12 cellular contexts compared by ENCODE assay signal in the genomic region with DNA sequence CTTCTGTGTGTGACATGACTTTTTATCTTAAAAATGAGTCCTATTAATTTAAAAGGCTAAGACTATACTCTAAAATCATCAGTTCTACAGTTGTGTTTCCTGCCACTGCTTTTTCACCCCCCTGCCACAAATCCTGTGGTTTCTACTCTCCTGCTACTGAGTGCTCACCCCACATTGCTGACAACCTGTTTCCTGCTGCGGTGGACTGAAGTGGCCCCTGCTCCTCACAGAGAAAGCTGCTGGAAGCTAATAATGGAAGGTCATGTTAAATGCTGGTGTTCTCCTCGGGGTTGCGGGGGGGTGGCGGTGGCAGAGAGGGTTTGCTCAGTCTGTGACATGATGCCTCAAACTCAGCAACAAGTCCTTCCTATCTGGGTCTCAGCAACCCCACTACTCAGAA.
A peak's percentile ranks its signal among the peaks of the same experiment; 100 is the strongest.
DNase-seq lines count a peak whose midpoint lies in the region; ATAC-seq and TF ChIP-seq lines count a peak whose summit lies in the region.
"Had no signal": no experiment of that assay in that cellular context is flagged by ENCODE, and none has a peak within 500 bp of the region (broad histone marks: within the 10 kb centered on the region; RNA-seq: fewer than 3 reads in every experiment).

No MANE protein-coding gene starts in this region.

- ATAC-seq in GM21367 (IDR thresholded peaks at IDR 0.05; ENCODE audit: unreplicated experiment): peak; percentile 48
- ATAC-seq: HCT116 had no signal

- peak; percentile 81 for DNase-seq in Daoy (ENCODE audit: low read depth)
- DNase-seq in KBM-7: peak; percentile 96
- peak; percentile 20 for DNase-seq in astrocyte of the spinal cord (ENCODE audit: low read depth, low spot score)
- DNase-seq in HPDE6-E6E7 (ENCODE audit: extremely low spot score): no peak
- DNase-seq in HEK293T (ENCODE audit: extremely low spot score): no peak
- no peak for DNase-seq in cerebellar cortex (ENCODE audit: low spot score)
- DNase-seq in tibial nerve (ENCODE audit: low spot score in 2 of 2): no peak
- DNase-seq: DMS53 had no signal

- no peak overlapping the region for H3K4me3 ChIP-seq in astrocyte of the spinal cord (ENCODE audit: low read depth, low read length)
- no peak overlapping the region for H3K4me3 ChIP-seq in tibial nerve
- H3K4me3 ChIP-seq: skin epidermis had no signal

- H3K27me3 ChIP-seq in tibial nerve: no peaks in the 10 kb centered on the region

- no peak for TF ChIP-seq POLR2A in tibial nerve (IDR thresholded peaks at IDR 0.05)

- POLR2A ChIA-PET in HEK293T (lab: Yijun Ruan, JAX): no interaction called here

- 59 to 72% methylated on average over 4 of the region's 4 CpGs for WGBS in tibial nerve, 2 donors

- no peaks in the 10 kb centered on the region for H3K4me1 ChIP-seq in tibial nerve

- CTCF ChIA-PET in HEK293T (lab: Yijun Ruan, JAX): no interaction called here

- no peak overlapping the region for H3K27ac ChIP-seq in tibial nerve
- H3K27ac ChIP-seq: epithelial cell of prostate, skin epidermis had no signal

- in situ Hi-C loops in KBM-7 (cut with MboI; ENCODE audit: low pct_unique_long_range_greater_than_20kb, low sequenced_read_pairs) (no loop called here), astrocyte of the spinal cord (cut with HindIII; ENCODE audit: low sequenced_read_pairs) (no loop called here)

- TF ChIP-seq EP300 in tibial nerve (IDR thresholded peaks at IDR 0.05): no peak

- TF ChIP-seq CTCF in astrocyte of the spinal cord (IDR thresholded peaks at IDR 0.05; ENCODE audit: low read depth, low read length) (no peak), tibial nerve (IDR thresholded peaks at IDR 0.05) (no peak)

- no peaks in the 10 kb centered on the region for H3K36me3 ChIP-seq in tibial nerve

- peaks cover 0 to 4% (median 0%) of the 10 kb centered on the region in 4 donors for H3K9me3 ChIP-seq in tibial nerve

TF ChIP-seq in HEK293T, 16 proteins besides CTCF, POLR2A, EP300 and RAD21:
- TF ChIP-seq, protein P1, sequence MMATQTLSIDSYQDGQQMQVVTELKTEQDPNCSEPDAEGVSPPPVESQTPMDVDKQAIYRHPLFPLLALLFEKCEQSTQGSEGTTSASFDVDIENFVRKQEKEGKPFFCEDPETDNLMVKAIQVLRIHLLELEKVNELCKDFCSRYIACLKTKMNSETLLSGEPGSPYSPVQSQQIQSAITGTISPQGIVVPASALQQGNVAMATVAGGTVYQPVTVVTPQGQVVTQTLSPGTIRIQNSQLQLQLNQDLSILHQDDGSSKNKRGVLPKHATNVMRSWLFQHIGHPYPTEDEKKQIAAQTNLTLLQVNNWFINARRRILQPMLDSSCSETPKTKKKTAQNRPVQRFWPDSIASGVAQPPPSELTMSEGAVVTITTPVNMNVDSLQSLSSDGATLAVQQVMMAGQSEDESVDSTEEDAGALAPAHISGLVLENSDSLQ (IDR thresholded peaks at IDR 0.05): no peak
- TF ChIP-seq FOXA1 (IDR thresholded peaks at IDR 0.05) (no peak), ZNF384 (IDR thresholded peaks at IDR 0.05) (no peak), BHLHE40 (IDR thresholded peaks at IDR 0.05; ENCODE audit: borderline replicate concordance) (no peak)
TF ChIP-seq in HEK293T: peak in this region for 0.

Comparison
In these comparisons a context has a peak if more than half of its experiments do, and no peak if none do; other contexts are left out.
1. DNase-seq: peak in Daoy (single experiment), KBM-7 (single experiment) and astrocyte of the spinal cord (single experiment); none in HPDE6-E6E7 (single experiment), HEK293T (single experiment), cerebellar cortex (single experiment) and tibial nerve (0 of 2).